In the genomic region with DNA sequence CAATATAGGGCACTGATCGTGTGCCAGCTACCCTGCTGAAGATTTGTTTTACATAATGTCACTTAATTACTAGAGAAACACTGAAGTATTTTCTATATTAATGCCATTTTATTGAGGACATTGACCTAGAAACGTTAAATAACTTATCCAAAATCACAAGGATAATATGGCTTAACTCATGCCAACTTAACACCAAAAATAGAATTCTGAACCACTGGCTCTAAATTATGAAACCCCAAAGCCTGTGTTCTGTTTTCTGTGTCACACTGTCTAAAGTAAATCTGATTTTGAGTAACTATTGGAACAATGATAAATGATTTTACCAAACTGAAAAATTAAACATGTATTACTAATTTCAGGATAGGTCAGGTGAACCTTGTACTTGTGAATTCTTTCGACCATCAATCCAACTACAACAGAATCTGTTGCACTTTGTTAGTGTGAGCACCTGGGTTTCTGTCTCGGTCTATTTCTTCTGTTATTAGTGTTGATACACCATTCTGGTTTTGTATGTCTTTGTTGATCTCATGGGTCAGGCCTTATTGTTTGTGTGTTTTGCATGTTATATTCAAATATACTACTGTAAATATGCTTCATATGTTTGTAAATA, we compare ENCODE assay signal across 2 cellular contexts.
TF ChIP-seq lines count a peak whose summit lies in the region.

No MANE protein-coding gene starts in this region.

TF ChIP-seq in HepG2, 621 proteins besides CTCF, POLR2A, EP300 and RAD21:
- TF ChIP-seq ZNF652 (CRISPR knock-in tag; IDR thresholded peaks at IDR 0.05; ENCODE audit: borderline replicate concordance, low read depth) (no peak), POLR2AphosphoS2 (IDR thresholded peaks at IDR 0.05; ENCODE audit: low read depth, low read length) (peak; percentile 30; the same call in 1 of the 2 replicates)
- TF ChIP-seq, protein P1, sequence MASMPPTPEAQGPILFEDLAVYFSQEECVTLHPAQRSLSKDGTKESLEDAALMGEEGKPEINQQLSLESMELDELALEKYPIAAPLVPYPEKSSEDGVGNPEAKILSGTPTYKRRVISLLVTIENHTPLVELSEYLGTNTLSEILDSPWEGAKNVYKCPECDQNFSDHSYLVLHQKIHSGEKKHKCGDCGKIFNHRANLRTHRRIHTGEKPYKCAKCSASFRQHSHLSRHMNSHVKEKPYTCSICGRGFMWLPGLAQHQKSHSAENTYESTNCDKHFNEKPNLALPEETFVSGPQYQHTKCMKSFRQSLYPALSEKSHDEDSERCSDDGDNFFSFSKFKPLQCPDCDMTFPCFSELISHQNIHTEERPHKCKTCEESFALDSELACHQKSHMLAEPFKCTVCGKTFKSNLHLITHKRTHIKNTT (CRISPR knock-in tag; IDR thresholded peaks at IDR 0.05): no peak

TF ChIP-seq in HCT116, 20 proteins besides CTCF, POLR2A, EP300 and RAD21:
- TF ChIP-seq EZH2phosphoT487 (IDR thresholded peaks at IDR 0.05; ENCODE audit: borderline replicate concordance) (no peak), YY1 (IDR thresholded peaks at IDR 0.05; ENCODE audit: extremely low read depth, insufficient replicate concordance, low read depth, low read length) (no peak), EZH2 (IDR thresholded peaks at IDR 0.05) (no peak), CEBPB (IDR thresholded peaks at IDR 0.05; ENCODE audit: low read depth) (no peak), POLR2AphosphoS5 (IDR thresholded peaks at IDR 0.05; ENCODE audit: low read depth, low read length) (no peak), ELF1 (IDR thresholded peaks at IDR 0.05; ENCODE audit: borderline replicate concordance, low read depth) (no peak), FOSL1 (IDR thresholded peaks at IDR 0.05; ENCODE audit: low read depth) (no peak), TCF7L2 (IDR thresholded peaks at IDR 0.05; ENCODE audit: borderline replicate concordance, extremely low read depth, insufficient read depth, insufficient read length) (no peak), CBX3 (IDR thresholded peaks at IDR 0.05; ENCODE audit: low read depth) (no peak), SRF (IDR thresholded peaks at IDR 0.05; ENCODE audit: low read depth) (no peak), EGR1 (IDR thresholded peaks at IDR 0.05; ENCODE audit: low read depth) (no peak), JUND (IDR thresholded peaks at IDR 0.05) (no peak), SP1 (IDR thresholded peaks at IDR 0.05; ENCODE audit: low read depth) (no peak), ZFX (IDR thresholded peaks at IDR 0.05) (no peak)
- TF ChIP-seq, protein P2, sequence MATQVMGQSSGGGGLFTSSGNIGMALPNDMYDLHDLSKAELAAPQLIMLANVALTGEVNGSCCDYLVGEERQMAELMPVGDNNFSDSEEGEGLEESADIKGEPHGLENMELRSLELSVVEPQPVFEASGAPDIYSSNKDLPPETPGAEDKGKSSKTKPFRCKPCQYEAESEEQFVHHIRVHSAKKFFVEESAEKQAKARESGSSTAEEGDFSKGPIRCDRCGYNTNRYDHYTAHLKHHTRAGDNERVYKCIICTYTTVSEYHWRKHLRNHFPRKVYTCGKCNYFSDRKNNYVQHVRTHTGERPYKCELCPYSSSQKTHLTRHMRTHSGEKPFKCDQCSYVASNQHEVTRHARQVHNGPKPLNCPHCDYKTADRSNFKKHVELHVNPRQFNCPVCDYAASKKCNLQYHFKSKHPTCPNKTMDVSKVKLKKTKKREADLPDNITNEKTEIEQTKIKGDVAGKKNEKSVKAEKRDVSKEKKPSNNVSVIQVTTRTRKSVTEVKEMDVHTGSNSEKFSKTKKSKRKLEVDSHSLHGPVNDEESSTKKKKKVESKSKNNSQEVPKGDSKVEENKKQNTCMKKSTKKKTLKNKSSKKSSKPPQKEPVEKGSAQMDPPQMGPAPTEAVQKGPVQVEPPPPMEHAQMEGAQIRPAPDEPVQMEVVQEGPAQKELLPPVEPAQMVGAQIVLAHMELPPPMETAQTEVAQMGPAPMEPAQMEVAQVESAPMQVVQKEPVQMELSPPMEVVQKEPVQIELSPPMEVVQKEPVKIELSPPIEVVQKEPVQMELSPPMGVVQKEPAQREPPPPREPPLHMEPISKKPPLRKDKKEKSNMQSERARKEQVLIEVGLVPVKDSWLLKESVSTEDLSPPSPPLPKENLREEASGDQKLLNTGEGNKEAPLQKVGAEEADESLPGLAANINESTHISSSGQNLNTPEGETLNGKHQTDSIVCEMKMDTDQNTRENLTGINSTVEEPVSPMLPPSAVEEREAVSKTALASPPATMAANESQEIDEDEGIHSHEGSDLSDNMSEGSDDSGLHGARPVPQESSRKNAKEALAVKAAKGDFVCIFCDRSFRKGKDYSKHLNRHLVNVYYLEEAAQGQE (IDR thresholded peaks at IDR 0.05; ENCODE audit: low read depth): no peak
- TF ChIP-seq, protein P3, sequence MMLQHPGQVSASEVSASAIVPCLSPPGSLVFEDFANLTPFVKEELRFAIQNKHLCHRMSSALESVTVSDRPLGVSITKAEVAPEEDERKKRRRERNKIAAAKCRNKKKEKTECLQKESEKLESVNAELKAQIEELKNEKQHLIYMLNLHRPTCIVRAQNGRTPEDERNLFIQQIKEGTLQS (IDR thresholded peaks at IDR 0.05): no peak
- TF ChIP-seq, protein P4, sequence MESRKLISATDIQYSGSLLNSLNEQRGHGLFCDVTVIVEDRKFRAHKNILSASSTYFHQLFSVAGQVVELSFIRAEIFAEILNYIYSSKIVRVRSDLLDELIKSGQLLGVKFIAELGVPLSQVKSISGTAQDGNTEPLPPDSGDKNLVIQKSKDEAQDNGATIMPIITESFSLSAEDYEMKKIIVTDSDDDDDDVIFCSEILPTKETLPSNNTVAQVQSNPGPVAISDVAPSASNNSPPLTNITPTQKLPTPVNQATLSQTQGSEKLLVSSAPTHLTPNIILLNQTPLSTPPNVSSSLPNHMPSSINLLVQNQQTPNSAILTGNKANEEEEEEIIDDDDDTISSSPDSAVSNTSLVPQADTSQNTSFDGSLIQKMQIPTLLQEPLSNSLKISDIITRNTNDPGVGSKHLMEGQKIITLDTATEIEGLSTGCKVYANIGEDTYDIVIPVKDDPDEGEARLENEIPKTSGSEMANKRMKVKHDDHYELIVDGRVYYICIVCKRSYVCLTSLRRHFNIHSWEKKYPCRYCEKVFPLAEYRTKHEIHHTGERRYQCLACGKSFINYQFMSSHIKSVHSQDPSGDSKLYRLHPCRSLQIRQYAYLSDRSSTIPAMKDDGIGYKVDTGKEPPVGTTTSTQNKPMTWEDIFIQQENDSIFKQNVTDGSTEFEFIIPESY (IDR thresholded peaks at IDR 0.05; ENCODE audit: extremely low read depth, insufficient replicate concordance, low read length): no peak
